15 cellular contexts compared by ENCODE assay signal in the genomic region with DNA sequence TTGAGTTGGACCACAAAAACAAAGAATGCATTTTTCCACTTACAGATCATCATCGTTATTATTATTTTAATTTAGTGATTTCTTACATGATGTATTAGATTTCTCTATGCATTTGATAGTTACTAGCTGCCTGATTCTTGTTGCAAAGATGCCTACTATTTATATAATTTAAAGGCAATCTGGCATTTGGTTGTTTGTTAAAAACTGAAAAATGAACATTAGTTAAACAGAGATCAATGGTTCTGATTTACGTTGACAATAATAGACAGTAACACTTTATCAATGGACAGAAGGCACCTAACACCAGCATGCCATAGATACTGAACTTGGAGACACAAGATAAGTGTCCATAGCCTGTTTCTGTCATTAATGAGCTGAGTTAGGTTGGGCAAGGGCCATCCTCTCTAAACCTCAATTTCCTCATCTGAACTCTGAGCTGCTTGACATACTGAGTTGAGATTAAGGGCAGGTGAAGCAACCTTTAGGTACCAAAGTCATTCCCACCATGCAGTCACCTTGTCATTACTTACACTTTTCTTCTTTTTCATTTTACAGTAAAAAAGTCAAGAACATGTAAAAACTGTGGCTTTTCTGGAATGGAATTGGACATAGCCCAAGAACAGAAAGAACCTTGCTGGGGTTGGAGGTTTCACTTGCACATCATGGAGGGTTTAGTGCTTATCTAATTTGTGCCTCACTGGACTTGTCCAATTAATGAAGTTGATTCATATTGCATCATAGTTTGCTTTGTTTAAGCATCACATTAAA. TPM values are rescaled to one million over a fixed set of nuclear protein-coding genes. Genes with fewer than 3 reads are reported as not detected.
DNase-seq lines count a peak whose midpoint lies in the region; ATAC-seq and TF ChIP-seq lines count a peak whose summit lies in the region.
"Had no signal": no experiment of that assay in that cellular context is flagged by ENCODE, and none has a peak within 500 bp of the region (broad histone marks: within the 10 kb centered on the region; RNA-seq: fewer than 3 reads in every experiment).

No MANE protein-coding gene starts in this region.

- ATAC-seq in activated naive CD8-positive, alpha-beta T cell treated with anti-CD3 and anti-CD28 coated beads, Interleukin-2, amount 50 U/mL, for 24 hours = no peak
- no peak for ATAC-seq in Right ventricle myocardium superior (ENCODE audit: poor library complexity)
- ATAC-seq in gastroesophageal sphincter = no peak
- ATAC-seq: stimulated activated memory B cell treated with anti-CD40 and anti-IgM and Interleukin-4, amounts not matched to agents 10 μg/mL and 1 μg/mL and 100 μg/mL, for 72 hours had no signal

- H3K27me3 Mint-ChIP-seq in activated naive CD8-positive, alpha-beta T cell treated with anti-CD3 and anti-CD28 coated beads, Interleukin-2, amount 50 U/mL, for 24 hours = peaks cover 18% of the 10 kb centered on the region
- H3K27me3 Mint-ChIP-seq: progenitor cell of endocrine pancreas had no signal

- peaks cover 10% of the 10 kb centered on the region for H3K36me3 Mint-ChIP-seq in activated naive CD8-positive, alpha-beta T cell treated with anti-CD3 and anti-CD28 coated beads, Interleukin-2, amount 50 U/mL, for 24 hours (ENCODE audit: low read depth)
- H3K36me3 Mint-ChIP-seq: stimulated activated memory B cell treated with anti-CD40 and anti-IgM and Interleukin-4, amounts not matched to agents 10 μg/mL and 1 μg/mL and 100 μg/mL, for 72 hours had no signal

- DNase-seq in ACHN (peak; percentile 48), MG63 (no peak), fibroblast of villous mesenchyme (ENCODE audit: low read depth) (peak; percentile 71), cerebellar nuclear complex (lab: John Stamatoyannopoulos, UW) (no peak), Right ventricle myocardium superior (no peak), D341Med (ENCODE audit: low spot score) (no peak)
- DNase-seq in activated naive CD8-positive, alpha-beta T cell treated with anti-CD3 and anti-CD28 coated beads, Interleukin-2, amount 50 U/mL, for 24 hours = no peak
- DNase-seq: NCI-H187 had no signal

- intact Hi-C loops in Right ventricle myocardium superior (cut with DNase I) = no loop called here

- no peak overlapping the region for H3K27ac ChIP-seq in gastroesophageal sphincter

- TF ChIP-seq CTCF in fibroblast of villous mesenchyme (IDR thresholded peaks at IDR 0.05; ENCODE audit: insufficient read depth, low read depth, low read length) (no peak), gastroesophageal sphincter (IDR thresholded peaks at IDR 0.05) (no peak)

- peak overlapping the region; percentile 37 for H3K4me3 Mint-ChIP-seq in activated naive CD8-positive, alpha-beta T cell treated with anti-CD3 and anti-CD28 coated beads, Interleukin-2, amount 50 U/mL, for 24 hours
- H3K4me3 Mint-ChIP-seq: B cell; stimulated activated memory B cell treated with anti-CD40 and anti-IgM and Interleukin-4, amounts not matched to agents 10 μg/mL and 1 μg/mL and 100 μg/mL, for 72 hours had no signal

- no peaks in the 10 kb centered on the region for H3K9me3 Mint-ChIP-seq in activated naive CD8-positive, alpha-beta T cell treated with anti-CD3 and anti-CD28 coated beads, Interleukin-2, amount 50 U/mL, for 24 hours

- peaks cover 52% of the 10 kb centered on the region for H3K4me1 Mint-ChIP-seq in activated naive CD8-positive, alpha-beta T cell treated with anti-CD3 and anti-CD28 coated beads, Interleukin-2, amount 50 U/mL, for 24 hours
- H3K4me1 Mint-ChIP-seq: B cell; stimulated activated memory B cell treated with anti-CD40 and anti-IgM and Interleukin-4, amounts not matched to agents 10 μg/mL and 1 μg/mL and 100 μg/mL, for 72 hours had no signal

- H3K9me3 ChIP-seq in MG63 = 0 out of 2 replicates have a peak, but pooled peaks cover 2% of the 10 kb centered on the region
- no peaks in the 10 kb centered on the region for H3K9me3 ChIP-seq in gastroesophageal sphincter

- H3K4me3 ChIP-seq in MG63 (peak overlapping the region; percentile 35), fibroblast of villous mesenchyme (ENCODE audit: low read depth, low read length) (peak overlapping the region; percentile 41), gastroesophageal sphincter (no peak overlapping the region)

- H3K27me3 ChIP-seq in MG63 = no peaks in the 10 kb centered on the region
- peaks cover 14% of the 10 kb centered on the region for H3K27me3 ChIP-seq in gastroesophageal sphincter

- no peak for TF ChIP-seq POLR2A in gastroesophageal sphincter (IDR thresholded peaks at IDR 0.05)

- WGBS in gastroesophageal sphincter (ENCODE audit: low coverage in 1 of 2), 2 donors = 84 to 97% methylated on average over 2 of the region's 2 CpGs

- H3K36me3 ChIP-seq in MG63 (0 out of 2 replicates have a peak, but pooled peaks cover 2% of the 10 kb centered on the region), gastroesophageal sphincter (no peaks in the 10 kb centered on the region)

- in situ Hi-C loops in ACHN (cut with HindIII; ENCODE audit: low pct_ligation_motif_present, low pct_unique_long_range_greater_than_20kb, low sequenced_read_pairs) = no loop called here

- H3K4me1 ChIP-seq in gastroesophageal sphincter = peaks cover 0 to 8% (median 0%) of the 10 kb centered on the region in 3 donors

- TF ChIP-seq EP300 in gastroesophageal sphincter (IDR thresholded peaks at IDR 0.05) = no peak

- peak overlapping the region; percentile 34 for H3K27ac Mint-ChIP-seq in activated naive CD8-positive, alpha-beta T cell treated with anti-CD3 and anti-CD28 coated beads, Interleukin-2, amount 50 U/mL, for 24 hours
- H3K27ac Mint-ChIP-seq: B cell; progenitor cell of endocrine pancreas; stimulated activated memory B cell treated with anti-CD40 and anti-IgM and Interleukin-4, amounts not matched to agents 10 μg/mL and 1 μg/mL and 100 μg/mL, for 72 hours had no signal

RNA-seq across cellular contexts. Expression of a gene that starts 3.0 kb away (rescaled TPM):
- total RNA-seq in MG63 (2014; rRNA removed; shearing (Covaris generic); ENCODE audit: low replicate concordance) = 1.5 TPM in 1 of 2 replicates, not detected in the other
- total RNA-seq in fibroblast of villous mesenchyme (0.43 TPM in 1 of 2 replicates, not detected in the other), Right ventricle myocardium superior (not detected), gastroesophageal sphincter (1 to 10 TPM in 1 of 4 donors, not detected in 3; 3.1 TPM)
- total RNA-seq: B cell, progenitor cell of endocrine pancreas had no signal

RNA-seq across cellular contexts. Expression of a gene that starts 54.7 kb away (rescaled TPM):
- total RNA-seq in MG63 (2014; rRNA removed; shearing (Covaris generic); ENCODE audit: low replicate concordance) = 8.3 and 8.5 TPM in 2 replicates
- total RNA-seq in fibroblast of villous mesenchyme (0.64 TPM in 1 of 2 replicates, not detected in the other), Right ventricle myocardium superior (0.13 TPM), gastroesophageal sphincter (not detected)
- total RNA-seq: B cell, kidney epithelial cell, mucosa of gallbladder, progenitor cell of endocrine pancreas, SK-MEL-5 had no signal

Comparison
In these comparisons a context has a peak if more than half of its experiments do, and no peak if none do; other contexts are left out.
1. DNase-seq: peak in ACHN (single experiment) and fibroblast of villous mesenchyme (single experiment); none in MG63 (single experiment), activated naive CD8-positive, alpha-beta T cell treated with anti-CD3 and anti-CD28 coated beads, Interleukin-2, amount 50 U/mL, for 24 hours (single experiment), cerebellar nuclear complex (0 of 2), Right ventricle myocardium superior (single experiment) and D341Med (single experiment).
2. H3K4me3 ChIP-seq: peak in MG63 (single experiment) and fibroblast of villous mesenchyme (single experiment); none in gastroesophageal sphincter (0 of 2).